In genomic region chr1:25587290-25587689, GRCh38 we compare ENCODE assay signal across 29 cellular contexts. TPM values are rescaled to one million over a fixed set of nuclear protein-coding genes. Genes with fewer than 3 reads are reported as not detected.
DNase-seq lines count a peak whose midpoint lies in the region; ATAC-seq, FAIRE-seq and TF ChIP-seq lines count a peak whose summit lies in the region.
"Had no signal": no experiment of that assay in that cellular context is flagged by ENCODE, and none has a peak within 500 bp of the region (broad histone marks: within the 10 kb centered on the region; RNA-seq: fewer than 3 reads in every experiment).

No MANE protein-coding gene starts in this region.

- ATAC-seq in HG03460 (IDR thresholded peaks at IDR 0.05; ENCODE audit: unreplicated experiment) (no peak), HG02623 (IDR thresholded peaks at IDR 0.05; ENCODE audit: unreplicated experiment) (no peak)
- ATAC-seq: foreskin keratinocyte; stimulated activated memory B cell treated with anti-CD40 and anti-IgM and Interleukin-4, amounts not matched to agents 10 μg/mL and 1 μg/mL and 100 μg/mL, for 72 hours had no signal

- H3K9me3 ChIP-seq in HUES64 (ENCODE audit: insufficient read depth, low read depth, low read length) (no peaks in the 10 kb centered on the region), astrocyte (ENCODE audit: insufficient read depth, low read depth, low read length) (no peaks in the 10 kb centered on the region), neural progenitor cell (ENCODE audit: low read depth) (no peaks in the 10 kb centered on the region)
- H3K9me3 ChIP-seq: esophagus squamous epithelium, HAP-1, SJSA1 had no signal

- H3K27ac Mint-ChIP-seq in astrocyte (ENCODE audit: unreplicated experiment): peak overlapping the region; percentile 20
- no peak overlapping the region for H3K27ac Mint-ChIP-seq in neural progenitor cell
- H3K27ac Mint-ChIP-seq: activated B cell treated with CpG ODN at 0.5 μM for 24 hours; activated naive CD4-positive, alpha-beta T cell treated with anti-CD3 and anti-CD28 coated beads, Interleukin-2, amount 50 U/mL, for 24 hours; activated T-helper 2 cell treated with anti-CD3 and anti-CD28 coated beads, Interferon-gamma antibody, Interleukin-2, Interleukin-4, amounts not matched to agents 10 μg/mL and 5 μg/mL and 100 μg/mL, durations not matched to agents 14 hours and 24 hours and 36 hours; nephron; stimulated activated memory B cell treated with anti-CD40 and anti-IgM and Interleukin-4, amounts not matched to agents 10 μg/mL and 1 μg/mL and 100 μg/mL, for 72 hours had no signal

- 93% methylated on average over 8 of the region's 8 CpGs for WGBS in HUES64

- H3K4me1 Mint-ChIP-seq in astrocyte (ENCODE audit: low read depth, unreplicated experiment) (peaks cover 2% of the 10 kb centered on the region), neural progenitor cell (peaks cover 39% of the 10 kb centered on the region)

- H3F3A ChIP-seq in neural progenitor cell (ENCODE audit: low read depth): peaks cover 10% of the 10 kb centered on the region

- H3K27ac ChIP-seq in HUES64 (ENCODE audit: low read depth, low read length) (peak overlapping the region; percentile 79; the same call in 1 of the 2 replicates), astrocyte (ENCODE audit: low read depth, low read length) (no peak overlapping the region), neural progenitor cell (no peak overlapping the region)
- H3K27ac ChIP-seq: BLaER1 treated with 17β-estradiol and CSF1 and Interleukin-3, amounts not matched to agents 10 nM and 100 nM; brain microvascular endothelial cell; dorsolateral prefrontal cortex; esophagus squamous epithelium; foreskin keratinocyte; RWPE1; SJSA1 had no signal

- DNase-seq in GM12865 (ENCODE audit: low read depth) (peak; percentile 53), astrocyte (ENCODE audit: low read depth) (no peak), neural progenitor cell (ENCODE audit: low spot score) (no peak), GM03348 (ENCODE audit: low spot score) (no peak)
- DNase-seq: activated B cell treated with CpG ODN at 0.5 μM for 24 hours; activated CD4-positive, alpha-beta T cell treated with anti-CD3 and anti-CD28 coated beads, Interleukin-2, amount 50 U/mL, for 1 hour; amniotic stem cell; brain microvascular endothelial cell; DMS79 treated with DMSO at 0.1 percent for 48 hours; dorsolateral prefrontal cortex; esophagus squamous epithelium; foreskin keratinocyte; NCI-H146; NCI-H446; OCI-M1; stimulated activated CD4-positive, alpha-beta T cell treated with anti-CD3 and anti-CD28 coated beads, Interleukin-15, amount 100 ng/mL, for 24 hours; trophoblast cell had no signal

- H4K20me1 ChIP-seq in astrocyte (ENCODE audit: insufficient read depth, low read length) (no peaks in the 10 kb centered on the region), neural progenitor cell (ENCODE audit: low read depth) (no peaks in the 10 kb centered on the region)
- H4K20me1 ChIP-seq: BLaER1 treated with 17β-estradiol and CSF1 and Interleukin-3, amounts not matched to agents 10 nM and 100 nM had no signal

- H2AFZ ChIP-seq in astrocyte (ENCODE audit: low read depth, low read length) (no peak overlapping the region), neural progenitor cell (replicated peaks) (no peak overlapping the region)

- H3K27me3 Mint-ChIP-seq in astrocyte (ENCODE audit: low read depth, unreplicated experiment): peaks cover 16% of the 10 kb centered on the region
- H3K27me3 Mint-ChIP-seq in neural progenitor cell (ENCODE audit: insufficient read depth, low read depth): peaks cover 9% of the 10 kb centered on the region
- H3K27me3 Mint-ChIP-seq: activated naive CD4-positive, alpha-beta T cell treated with anti-CD3 and anti-CD28 coated beads, Interleukin-2, amount 50 U/mL, for 24 hours had no signal

- no peak for FAIRE-seq in astrocyte (lab: Jason Lieb, UNC)

- no peaks in the 10 kb centered on the region for H3K27me3 ChIP-seq in HUES64 (ENCODE audit: insufficient read depth, low read length)
- H3K27me3 ChIP-seq in astrocyte (ENCODE audit: insufficient read depth, low read length): peaks cover 2% of the 10 kb centered on the region
- peaks cover 6% of the 10 kb centered on the region for H3K27me3 ChIP-seq in neural progenitor cell
- H3K27me3 ChIP-seq: brain microvascular endothelial cell, dorsolateral prefrontal cortex, esophagus squamous epithelium, foreskin keratinocyte, SJSA1 had no signal

- no peaks in the 10 kb centered on the region for H3K36me3 Mint-ChIP-seq in astrocyte (ENCODE audit: low read depth, unreplicated experiment)
- H3K36me3 Mint-ChIP-seq in neural progenitor cell: no peaks in the 10 kb centered on the region
- H3K36me3 Mint-ChIP-seq: activated naive CD4-positive, alpha-beta T cell treated with anti-CD3 and anti-CD28 coated beads, Interleukin-2, amount 50 U/mL, for 24 hours; stimulated activated memory B cell treated with anti-CD40 and anti-IgM and Interleukin-4, amounts not matched to agents 10 μg/mL and 1 μg/mL and 100 μg/mL, for 72 hours had no signal

- peaks cover 23% of the 10 kb centered on the region for H3K4me1 ChIP-seq in HUES64 (ENCODE audit: insufficient read depth, low read length)
- no peaks in the 10 kb centered on the region for H3K4me1 ChIP-seq in astrocyte (ENCODE audit: insufficient read depth, low read length)
- peaks cover 22% of the 10 kb centered on the region for H3K4me1 ChIP-seq in neural progenitor cell
- H3K4me1 ChIP-seq: foreskin keratinocyte, SJSA1 had no signal

- TF ChIP-seq CTCF in GM12865 (IDR thresholded peaks at IDR 0.05; ENCODE audit: insufficient read depth, low read depth, low read length, missing control alignments): no peak
- no peak for TF ChIP-seq CTCF in astrocyte (IDR thresholded peaks at IDR 0.05; ENCODE audit: insufficient read depth, low read depth, low read length)
- TF ChIP-seq CTCF in neural progenitor cell (IDR thresholded peaks at IDR 0.05): no peak

- H3K9me3 Mint-ChIP-seq in astrocyte (ENCODE audit: unreplicated experiment) (peaks cover 5% of the 10 kb centered on the region), neural progenitor cell (peaks cover 5% of the 10 kb centered on the region)
- H3K9me3 Mint-ChIP-seq: activated naive CD4-positive, alpha-beta T cell treated with anti-CD3 and anti-CD28 coated beads, Interleukin-2, amount 50 U/mL, for 24 hours; activated T-helper 2 cell treated with anti-CD3 and anti-CD28 coated beads, Interferon-gamma antibody, Interleukin-2, Interleukin-4, amounts not matched to agents 10 μg/mL and 5 μg/mL and 100 μg/mL, durations not matched to agents 14 hours and 24 hours and 36 hours had no signal

- H3K4me3 ChIP-seq in GM12865 (ENCODE audit: low read depth, low read length): no peak overlapping the region
- H3K4me3 ChIP-seq in HUES64 (ENCODE audit: low read length): no peak overlapping the region
- no peak overlapping the region for H3K4me3 ChIP-seq in astrocyte (ENCODE audit: insufficient read depth, low read depth, low read length)
- no peak overlapping the region for H3K4me3 ChIP-seq in neural progenitor cell
- H3K4me3 ChIP-seq: BLaER1 treated with 17β-estradiol and CSF1 and Interleukin-3, amounts not matched to agents 10 nM and 100 nM; dorsolateral prefrontal cortex; esophagus squamous epithelium; HAP-1; lung; SJSA1 had no signal

- H3K36me3 ChIP-seq in HUES64 (ENCODE audit: insufficient read depth, low read length): no peaks in the 10 kb centered on the region
- no peaks in the 10 kb centered on the region for H3K36me3 ChIP-seq in astrocyte (ENCODE audit: insufficient read depth, low read length)
- H3K36me3 ChIP-seq in neural progenitor cell: no peaks in the 10 kb centered on the region
- H3K36me3 ChIP-seq: BLaER1 treated with 17β-estradiol and CSF1 and Interleukin-3, amounts not matched to agents 10 nM and 100 nM; brain microvascular endothelial cell; esophagus squamous epithelium; HAP-1; SJSA1 had no signal

- H3K4me3 Mint-ChIP-seq in astrocyte (ENCODE audit: unreplicated experiment): no peak overlapping the region
- no peak overlapping the region for H3K4me3 Mint-ChIP-seq in neural progenitor cell
- H3K4me3 Mint-ChIP-seq: activated B cell treated with CpG ODN at 0.5 μM for 24 hours; activated naive CD4-positive, alpha-beta T cell treated with anti-CD3 and anti-CD28 coated beads, Interleukin-2, amount 50 U/mL, for 24 hours; nephron; stimulated activated memory B cell treated with anti-CD40 and anti-IgM and Interleukin-4, amounts not matched to agents 10 μg/mL and 1 μg/mL and 100 μg/mL, for 72 hours had no signal

- H3K79me2 ChIP-seq in astrocyte (ENCODE audit: insufficient read depth, low read length): no peaks in the 10 kb centered on the region
- H3K79me2 ChIP-seq in neural progenitor cell (ENCODE audit: low read depth): no peaks in the 10 kb centered on the region

- H3K9ac ChIP-seq in HUES64 (ENCODE audit: low read depth, low read length): peak overlapping the region; percentile 38; the same call in 1 of the 2 replicates
- no peak overlapping the region for H3K9ac ChIP-seq in astrocyte (ENCODE audit: low read length)
- H3K9ac ChIP-seq in neural progenitor cell: no peak overlapping the region
- H3K9ac ChIP-seq: BLaER1 treated with 17β-estradiol and CSF1 and Interleukin-3, amounts not matched to agents 10 nM and 100 nM had no signal

- H3K4me2 ChIP-seq in astrocyte (ENCODE audit: low read length) (no peak overlapping the region), neural progenitor cell (peak overlapping the region; percentile 54)
- H3K4me2 ChIP-seq: BLaER1 treated with 17β-estradiol and CSF1 and Interleukin-3, amounts not matched to agents 10 nM and 100 nM had no signal

RNA-seq across cellular contexts. Expression of gene MAN1C1, which starts 29.3 kb away (rescaled TPM):
- polyA plus RNA-seq in HUES64 (2013, experiment 1 of 2): 4.5 TPM
- polyA plus RNA-seq in HUES64 (2013, experiment 2 of 2): 6.4 TPM
- 0.86 and 1.6 TPM in 2 replicates for total RNA-seq in astrocyte
- 5.3 and 6.8 TPM in 2 replicates for total RNA-seq in neural progenitor cell (ENCODE audit: low replicate concordance)
- total RNA-seq: SJSA1 had no signal

RNA-seq across cellular contexts. Expression of gene LDLRAP1, which starts 43.9 kb away (rescaled TPM):
- 9.5 TPM for polyA plus RNA-seq in HUES64 (2013, experiment 1 of 2)
- 12.1 TPM for polyA plus RNA-seq in HUES64 (2013, experiment 2 of 2)
- total RNA-seq in astrocyte (7.9 and 8.0 TPM in 2 replicates), neural progenitor cell (ENCODE audit: low replicate concordance) (6.5 and 8.6 TPM in 2 replicates)
